ENCODE assay signal across 7 cellular contexts in genomic region chr20:21413999-21414398, GRCh38. TPM values are rescaled to one million over a fixed set of nuclear protein-coding genes. Genes with fewer than 3 reads are reported as not detected.
"Had no signal": no experiment of that assay in that cellular context is flagged by ENCODE, and none has a peak within 500 bp of the region (broad histone marks: within the 10 kb centered on the region; RNA-seq: fewer than 3 reads in every experiment).

No MANE protein-coding gene starts in this region.

RNA-seq across cellular contexts. Expression of gene NKX2-4, which starts 16.7 kb away (rescaled TPM):
- total RNA-seq: LHCN-M2, MCF 10A, NCI-H460, OCI-LY7, PC-9, Right ventricle myocardium inferior, RPMI7951 had no signal
